Comparison of ENCODE assay signal across 26 cellular contexts in the genomic region with DNA sequence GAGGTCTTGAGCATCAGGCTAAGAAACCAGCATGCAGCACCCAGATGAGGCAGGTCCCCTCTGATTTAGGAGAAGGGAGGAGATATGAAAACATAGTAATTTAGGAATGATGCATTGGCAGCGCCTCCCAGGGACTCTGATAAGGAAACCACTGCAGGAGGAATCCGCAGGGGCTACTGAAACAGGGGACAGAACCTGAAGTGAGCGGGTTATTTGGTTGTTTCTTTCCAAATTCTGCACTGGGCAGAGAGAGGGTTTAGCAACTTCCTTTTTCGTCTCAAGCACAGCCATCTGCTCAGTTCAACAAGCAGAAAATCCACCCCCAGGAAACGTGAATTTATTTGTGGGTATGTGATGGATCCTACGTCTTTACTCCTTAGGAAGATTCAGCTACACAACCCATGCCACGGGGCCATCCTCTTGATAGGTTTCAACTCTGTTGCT.
DNase-seq lines count a peak whose midpoint lies in the region; ATAC-seq and TF ChIP-seq lines count a peak whose summit lies in the region.
"Had no signal": no experiment of that assay in that cellular context is flagged by ENCODE, and none has a peak within 500 bp of the region (broad histone marks: within the 10 kb centered on the region; RNA-seq: fewer than 3 reads in every experiment).

No MANE protein-coding gene starts in this region.

- H3K4me3 ChIP-seq in SU-DHL-6 (ENCODE audit: insufficient read depth, low read length, poor library complexity, severe bottlenecking): no peak overlapping the region
- no peak overlapping the region for H3K4me3 ChIP-seq in osteoblast (ENCODE audit: insufficient read depth, low read length)
- H3K4me3 ChIP-seq in CD8-positive, alpha-beta memory T cell (ENCODE audit: low read length): no peak overlapping the region
- H3K4me3 ChIP-seq in mammary epithelial cell (replicated peaks in 1 of 3; ENCODE audit: insufficient read depth in 1 of 3, low read depth in 2 of 3, low read length in 3 of 3): no peak overlapping the region
- H3K4me3 ChIP-seq: heart left ventricle, right lobe of liver, SJCRH30 had no signal

- H3K9ac ChIP-seq in SU-DHL-6 (ENCODE audit: low read length) (no peak overlapping the region), mammary epithelial cell (ENCODE audit: insufficient read depth, low read length) (no peak overlapping the region)
- H3K9ac ChIP-seq: parathyroid adenoma had no signal

- no peaks in the 10 kb centered on the region for H3F3A ChIP-seq in SU-DHL-6 (ENCODE audit: insufficient read depth)

- no peaks in the 10 kb centered on the region for H4K20me1 ChIP-seq in SU-DHL-6 (ENCODE audit: low read depth, low read length)
- no peaks in the 10 kb centered on the region for H4K20me1 ChIP-seq in osteoblast (ENCODE audit: insufficient read depth, low read length)
- H4K20me1 ChIP-seq in mammary epithelial cell (ENCODE audit: insufficient read depth, low read length): no peaks in the 10 kb centered on the region

- H3K4me1 ChIP-seq in osteoblast (ENCODE audit: insufficient read depth, low read length) (no peaks in the 10 kb centered on the region), mammary epithelial cell (ENCODE audit: insufficient read depth, low read length) (no peaks in the 10 kb centered on the region)
- no peaks in the 10 kb centered on the region for H3K4me1 ChIP-seq in CD8-positive, alpha-beta memory T cell (ENCODE audit: insufficient read depth, low read length)

- H3K36me3 Mint-ChIP-seq in CD8-positive, alpha-beta memory T cell: no peaks in the 10 kb centered on the region
- H3K36me3 Mint-ChIP-seq: natural killer cell treated with Interleukin-12 subunit alpha and Interleukin-12 subunit beta and Interleukin-15 and Interleukin-18, amount 100 ng/mL, for 72 hours had no signal

- H3K9me2 ChIP-seq in SU-DHL-6 (replicated peaks; ENCODE audit: insufficient read depth, low read length): no peaks in the 10 kb centered on the region

- H3K27me3 ChIP-seq in SU-DHL-6 (ENCODE audit: low read length) (no peaks in the 10 kb centered on the region), osteoblast (ENCODE audit: insufficient read depth, low read length) (no peaks in the 10 kb centered on the region), mammary epithelial cell (ENCODE audit: insufficient read depth, low read length) (no peaks in the 10 kb centered on the region)
- H3K27me3 ChIP-seq in CD8-positive, alpha-beta memory T cell (ENCODE audit: insufficient read depth, low read length, poor library complexity, severe bottlenecking): no peaks in the 10 kb centered on the region
- H3K27me3 ChIP-seq: heart left ventricle, right lobe of liver, SJCRH30 had no signal

- H2AFZ ChIP-seq in SU-DHL-6 (ENCODE audit: low read depth, low read length, severe bottlenecking): peak overlapping the region; percentile 7
- no peak overlapping the region for H2AFZ ChIP-seq in osteoblast (ENCODE audit: low read length)
- no peak overlapping the region for H2AFZ ChIP-seq in mammary epithelial cell (ENCODE audit: low read depth, low read length)
- H2AFZ ChIP-seq: parathyroid adenoma had no signal

- H3K9me3 ChIP-seq in SU-DHL-6 (ENCODE audit: insufficient read depth, low read length): no peaks in the 10 kb centered on the region
- H3K9me3 ChIP-seq in osteoblast (ENCODE audit: low read depth, low read length): no peaks in the 10 kb centered on the region
- H3K9me3 ChIP-seq in CD8-positive, alpha-beta memory T cell (ENCODE audit: low read length): no peaks in the 10 kb centered on the region
- H3K9me3 ChIP-seq in mammary epithelial cell (replicated peaks; ENCODE audit: insufficient read depth, low read length): no peaks in the 10 kb centered on the region
- H3K9me3 ChIP-seq: heart left ventricle, right lobe of liver, SJCRH30 had no signal

- dilution Hi-C loops in mammary epithelial cell (cut with HindIII; ENCODE audit: low sequenced_read_pairs): no loop called here

- DNase-seq in CD1c-positive myeloid dendritic cell (ENCODE audit: extremely low spot score): peak; percentile 61
- DNase-seq in MV-4-11 (lab: John Stamatoyannopoulos, UW): peak; percentile 83
- peak; percentile 29 for DNase-seq in osteoblast (ENCODE audit: insufficient read length, low spot score, missing footprints)
- no peak for DNase-seq in CD8-positive, alpha-beta memory T cell
- no peak for DNase-seq in mammary epithelial cell
- no peak for DNase-seq in stimulated activated naive CD8-positive, alpha-beta T cell treated with anti-CD3 and anti-CD28 coated beads, Interleukin-15, amount 100 ng/mL, for 72 hours
- DNase-seq: activated CD4-positive, alpha-beta T cell treated with anti-CD3 and anti-CD28 coated beads, Interleukin-2, amount 10 ng/mL, durations not matched to agents 7 days and 5 days; activated naive CD4-positive, alpha-beta T cell treated with anti-CD3 and anti-CD28 coated beads, Interleukin-2, amount 50 U/mL, for 16 hours; aorta; DMS79; H9; heart left ventricle; midbrain; NCI-H1048; NCI-H187 treated with DMSO at 0.1 percent for 48 hours; NCI-H2227 treated with DMSO at 0.1 percent for 48 hours; NCI-H748 treated with DMSO at 0.1 percent for 48 hours; right lobe of liver; stimulated activated CD8-positive, alpha-beta memory T cell treated with anti-CD3 and anti-CD28 coated beads, Interleukin-4, amount 100 ng/mL, for 48 hours; T-helper 17 cell had no signal

- no peak for ATAC-seq in GM21447 (IDR thresholded peaks at IDR 0.05; ENCODE audit: unreplicated experiment)
- ATAC-seq in stimulated activated naive CD8-positive, alpha-beta T cell treated with anti-CD3 and anti-CD28 coated beads, Interleukin-15, amount 100 ng/mL, for 72 hours: no peak
- ATAC-seq: heart left ventricle; natural killer cell treated with Interleukin-12 subunit alpha and Interleukin-12 subunit beta and Interleukin-15 and Interleukin-18, amount 100 ng/mL, for 72 hours; right lobe of liver; T-helper 17 cell had no signal

- H3K9me3 Mint-ChIP-seq in CD8-positive, alpha-beta memory T cell: peaks cover 0 to 2% (median 0%) of the 10 kb centered on the region in 5 donors
- H3K9me3 Mint-ChIP-seq in stimulated activated naive CD8-positive, alpha-beta T cell treated with anti-CD3 and anti-CD28 coated beads, Interleukin-15, amount 100 ng/mL, for 72 hours: no peaks in the 10 kb centered on the region
- H3K9me3 Mint-ChIP-seq: activated CD4-positive, alpha-beta T cell treated with anti-CD3 and anti-CD28 coated beads, Interleukin-2, amount 10 ng/mL, durations not matched to agents 7 days and 5 days; activated T-helper 1 cell treated with anti-CD3 and anti-CD28 coated beads, Interleukin-12 subunit alpha, Interleukin-12 subunit beta, Interleukin-2, Interleukin-4 antibody, amounts not matched to agents 30 ng/mL and 10 ng/mL and 1 ng/mL, durations not matched to agents 14 hours and 24 hours and 36 hours; H9; natural killer cell treated with Interleukin-12 subunit alpha and Interleukin-12 subunit beta and Interleukin-15 and Interleukin-18, amount 100 ng/mL, for 72 hours had no signal

- in situ Hi-C loops in mammary epithelial cell (cut with MboI; ENCODE audit: low sequenced_read_pairs in 2 of 2): no loop called here

- H3K4me2 ChIP-seq in SU-DHL-6 (ENCODE audit: low read depth, low read length, poor library complexity, severe bottlenecking) (no peak overlapping the region), osteoblast (ENCODE audit: insufficient read depth, low read length) (no peak overlapping the region), mammary epithelial cell (ENCODE audit: insufficient read depth, low read depth, low read length) (no peak overlapping the region)

- peaks cover 2 to 8% of the 10 kb centered on the region in 2 donors for H3K27me3 Mint-ChIP-seq in CD8-positive, alpha-beta memory T cell
- H3K27me3 Mint-ChIP-seq in stimulated activated naive CD8-positive, alpha-beta T cell treated with anti-CD3 and anti-CD28 coated beads, Interleukin-15, amount 100 ng/mL, for 72 hours: no peaks in the 10 kb centered on the region
- H3K27me3 Mint-ChIP-seq: activated CD4-positive, alpha-beta T cell treated with anti-CD3 and anti-CD28 coated beads, Interleukin-2, amount 10 ng/mL, durations not matched to agents 7 days and 5 days had no signal

- H3K79me2 ChIP-seq in SU-DHL-6 (ENCODE audit: insufficient read depth, low read length) (no peaks in the 10 kb centered on the region), osteoblast (ENCODE audit: insufficient read depth, low read length) (no peaks in the 10 kb centered on the region), mammary epithelial cell (ENCODE audit: insufficient read depth, low read length) (no peaks in the 10 kb centered on the region)

- CTCF ChIA-PET in CD8-positive, alpha-beta memory T cell (lab: Charles Lee): no interaction called here
- CTCF ChIA-PET in mammary epithelial cell (lab: Charles Lee; ENCODE audit: low non-redundant PET): no interaction called here

- peaks cover 0 to 5% (median 3%) of the 10 kb centered on the region in 3 donors for H3K4me1 Mint-ChIP-seq in CD8-positive, alpha-beta memory T cell
- H3K4me1 Mint-ChIP-seq in stimulated activated naive CD8-positive, alpha-beta T cell treated with anti-CD3 and anti-CD28 coated beads, Interleukin-15, amount 100 ng/mL, for 72 hours: no peaks in the 10 kb centered on the region

- POLR2A ChIA-PET in CD8-positive, alpha-beta memory T cell (lab: Charles Lee): no interaction called here

- TF ChIP-seq CTCF in SU-DHL-6 (IDR thresholded peaks at IDR 0.05; ENCODE audit: insufficient read depth, low read length, poor library complexity, severe bottlenecking): no peak
- TF ChIP-seq CTCF in osteoblast (IDR thresholded peaks at IDR 0.05; ENCODE audit: extremely low read depth, low read depth, low read length): no peak
- TF ChIP-seq CTCF in mammary epithelial cell (conservative IDR thresholded peaks at IDR 0.05 in 1 of 2, IDR thresholded peaks at IDR 0.05 in 1 of 2; ENCODE audit: extremely low read depth in 1 of 2, insufficient read depth in 1 of 2, low read depth in 1 of 2, low read length in 2 of 2): no peak

- H3K27ac ChIP-seq in SU-DHL-6 (ENCODE audit: low read depth, low read length): no peak overlapping the region
- no peak overlapping the region for H3K27ac ChIP-seq in osteoblast (ENCODE audit: low read depth, low read length)
- H3K27ac ChIP-seq in CD8-positive, alpha-beta memory T cell (ENCODE audit: low read depth, low read length): no peak overlapping the region
- H3K27ac ChIP-seq in mammary epithelial cell (ENCODE audit: insufficient read depth, low read depth, low read length): no peak overlapping the region
- H3K27ac ChIP-seq: parathyroid adenoma, right lobe of liver, SJCRH30 had no signal

- intact Hi-C loops in mammary epithelial cell (cut with micrococcal nuclease): no loop called here

- H3K4me3 Mint-ChIP-seq in CD8-positive, alpha-beta memory T cell: no peak overlapping the region
- H3K4me3 Mint-ChIP-seq in stimulated activated naive CD8-positive, alpha-beta T cell treated with anti-CD3 and anti-CD28 coated beads, Interleukin-15, amount 100 ng/mL, for 72 hours: no peak overlapping the region
- H3K4me3 Mint-ChIP-seq: activated CD4-positive, alpha-beta T cell treated with anti-CD3 and anti-CD28 coated beads, Interleukin-2, amount 10 ng/mL, durations not matched to agents 7 days and 5 days; activated T-helper 1 cell treated with anti-CD3 and anti-CD28 coated beads, Interleukin-12 subunit alpha, Interleukin-12 subunit beta, Interleukin-2, Interleukin-4 antibody, amounts not matched to agents 30 ng/mL and 10 ng/mL and 1 ng/mL, durations not matched to agents 14 hours and 24 hours and 36 hours; H9; natural killer cell treated with Interleukin-12 subunit alpha and Interleukin-12 subunit beta and Interleukin-15 and Interleukin-18, amount 100 ng/mL, for 72 hours; T-helper 17 cell had no signal

- H3K27ac Mint-ChIP-seq in CD8-positive, alpha-beta memory T cell: peak overlapping the region in 1 of 8 donors; percentile 9
- no peak overlapping the region for H3K27ac Mint-ChIP-seq in stimulated activated naive CD8-positive, alpha-beta T cell treated with anti-CD3 and anti-CD28 coated beads, Interleukin-15, amount 100 ng/mL, for 72 hours
- H3K27ac Mint-ChIP-seq: activated CD4-positive, alpha-beta T cell treated with anti-CD3 and anti-CD28 coated beads, Interleukin-2, amount 10 ng/mL, durations not matched to agents 7 days and 5 days; activated T-helper 1 cell treated with anti-CD3 and anti-CD28 coated beads, Interleukin-12 subunit alpha, Interleukin-12 subunit beta, Interleukin-2, Interleukin-4 antibody, amounts not matched to agents 30 ng/mL and 10 ng/mL and 1 ng/mL, durations not matched to agents 14 hours and 24 hours and 36 hours; H9; natural killer cell treated with Interleukin-12 subunit alpha and Interleukin-12 subunit beta and Interleukin-15 and Interleukin-18, amount 100 ng/mL, for 72 hours; T-helper 17 cell had no signal

- H3K36me3 ChIP-seq in SU-DHL-6 (ENCODE audit: low read length) (no peaks in the 10 kb centered on the region), osteoblast (ENCODE audit: insufficient read depth, low read length) (no peaks in the 10 kb centered on the region), mammary epithelial cell (ENCODE audit: insufficient read depth, low read length) (no peaks in the 10 kb centered on the region)
- no peaks in the 10 kb centered on the region for H3K36me3 ChIP-seq in CD8-positive, alpha-beta memory T cell (ENCODE audit: insufficient read depth, low read length)
- H3K36me3 ChIP-seq: heart left ventricle, right lobe of liver, SJCRH30 had no signal

- no TSS peak for BruUV-seq in mammary epithelial cell (replicated peaks; lab: Mats Ljungman, UMichigan)

- 75% methylated on average over 7 of the region's 7 CpGs for WGBS in mammary epithelial cell (ENCODE audit: low coverage, missing lambda C conversion rate)

Comparison
In these comparisons a context has a peak if more than half of its experiments do, and no peak if none do; other contexts are left out.
1. DNase-seq: peak in CD1c-positive myeloid dendritic cell (single experiment), MV-4-11 (single experiment) and osteoblast (single experiment); none in CD8-positive, alpha-beta memory T cell (0 of 5), mammary epithelial cell (single experiment) and stimulated activated naive CD8-positive, alpha-beta T cell treated with anti-CD3 and anti-CD28 coated beads, Interleukin-15, amount 100 ng/mL, for 72 hours (0 of 2).